11 cellular contexts compared by ENCODE assay signal in the genomic region with DNA sequence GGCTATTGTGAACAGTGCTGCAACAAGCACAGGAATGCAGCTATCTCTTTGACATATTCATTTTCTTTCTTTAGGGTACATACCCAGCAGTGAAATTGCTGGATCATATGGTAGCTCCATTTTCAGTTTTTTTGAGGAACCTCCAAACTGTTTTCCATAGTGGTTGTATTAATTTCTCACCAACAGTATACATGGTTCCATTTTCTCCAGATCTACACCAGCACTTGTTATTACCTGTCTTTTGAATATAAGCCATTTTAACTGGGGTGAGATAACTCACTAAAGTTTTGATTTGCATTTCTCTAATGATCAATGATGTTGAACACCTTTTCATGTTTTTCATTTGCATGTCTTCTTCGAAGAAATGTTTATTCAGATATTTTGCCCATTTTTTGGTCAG.
"Had no signal": no experiment of that assay in that cellular context is flagged by ENCODE, and none has a peak within 500 bp of the region (broad histone marks: within the 10 kb centered on the region; RNA-seq: fewer than 3 reads in every experiment).

No MANE protein-coding gene starts in this region.

- H3K4me2 ChIP-seq: GM23338 had no signal

- H3K27ac ChIP-seq: GM23248 had no signal

- ATAC-seq: GM23338, HCT116 had no signal

- H3K4me3 Mint-ChIP-seq: GM23338, H9, HFFc6 had no signal

- H3K9ac ChIP-seq: GM23248 had no signal

- H3K27ac Mint-ChIP-seq: GM23338, H9, HFFc6 had no signal

- H3K4me1 ChIP-seq: HAP-1 had no signal

- H3K4me3 ChIP-seq: GM23248, GM23338, HAP-1 had no signal

- H2AFZ ChIP-seq: GM23248, GM23338 had no signal

- FAIRE-seq: H1, H54 had no signal

- DNase-seq: GM23248, GOT3, H7, H9, HCEC 1CT, HFFc6 had no signal
